ENCODE assay signal across 29 cellular contexts in the genomic region with DNA sequence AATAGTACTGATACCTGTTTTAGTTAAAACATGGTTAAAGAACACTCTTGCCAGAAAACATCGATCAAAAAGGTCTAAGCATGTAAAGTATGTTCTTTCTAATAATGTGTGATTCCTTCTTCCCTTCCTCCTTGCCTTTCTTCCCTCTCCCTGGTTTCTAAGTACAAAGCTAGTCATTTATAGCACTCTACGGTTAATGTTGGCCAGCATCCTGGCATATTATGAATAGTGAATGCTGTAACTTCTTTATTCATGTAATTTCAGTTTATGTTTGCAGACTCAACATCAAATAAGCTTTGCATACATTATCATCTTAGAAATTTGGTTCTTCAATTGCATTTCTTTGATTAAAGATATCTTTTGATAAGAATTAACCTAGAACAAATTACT. TPM values are rescaled to one million over a fixed set of nuclear protein-coding genes. Genes with fewer than 3 reads are reported as not detected.
DNase-seq lines count a peak whose midpoint lies in the region; FAIRE-seq and TF ChIP-seq lines count a peak whose summit lies in the region.
"Had no signal": no experiment of that assay in that cellular context is flagged by ENCODE, and none has a peak within 500 bp of the region (broad histone marks: within the 10 kb centered on the region; RNA-seq: fewer than 3 reads in every experiment).

No MANE protein-coding gene starts in this region.

- peak; percentile 17 for DNase-seq in CD1c-positive myeloid dendritic cell (ENCODE audit: extremely low spot score)
- peak; percentile 63 for DNase-seq in SK-MEL-5 (ENCODE audit: low read depth, low spot score)
- DNase-seq in epidermal melanocyte (ENCODE audit: insufficient read length, low spot score): peak; percentile 21
- DNase-seq in neural crest cell (ENCODE audit: low read depth, low spot score): no peak
- DNase-seq in D721Med (ENCODE audit: insufficient read length, low spot score): no peak
- no peak for DNase-seq in NCI-H748 (lab: John Stamatoyannopoulos, UW; ENCODE audit: unreplicated experiment)
- no peak for DNase-seq in activated CD4-positive, alpha-beta T cell treated with anti-CD3 and anti-CD28 coated beads for 4 hours
- no peak for DNase-seq in NCI-H1105 treated with DMSO at 0.1 percent for 48 hours (lab: John Stamatoyannopoulos, UW)
- DNase-seq: activated CD8-positive, alpha-beta memory T cell treated with anti-CD3 and anti-CD28 coated beads for 24 hours; activated gamma-delta T cell; activated T-cell treated with anti-CD3 and anti-CD28 coated beads, Interleukin-2, amount 50 U/mL, for 1 hour; BE2C; Caco-2; DMS79; heart left ventricle; KBM-7; left cardiac atrium; NCI-H1436; NCI-H2081 treated with DMSO at 0.1 percent for 48 hours; retina; stimulated activated CD4-positive, alpha-beta T cell treated with anti-CD3 and anti-CD28 coated beads, Interleukin-1b, Interleukin-23, amount 100 ng/mL, for 48 hours; T-helper 2 cell; trophoblast cell had no signal

- H3K27me3 Mint-ChIP-seq in neural crest cell (ENCODE audit: low read depth): no peaks in the 10 kb centered on the region

- no peak overlapping the region for H3K4me3 Mint-ChIP-seq in neural crest cell

- in situ Hi-C loops in SK-MEL-5 (cut with HindIII; ENCODE audit: low pct_unique_long_range_greater_than_20kb, low sequenced_read_pairs): no loop called here

- no peaks in the 10 kb centered on the region for H3K9me3 Mint-ChIP-seq in neural crest cell

- no peak for FAIRE-seq in D721Med (lab: Jason Lieb, UNC)

- TF ChIP-seq CTCF in neural crest cell (conservative IDR thresholded peaks at IDR 0.05) (no peak), D721Med (IDR thresholded peaks at IDR 0.05; ENCODE audit: insufficient read depth, missing control alignments) (no peak)

- H3K27ac Mint-ChIP-seq in neural crest cell (ENCODE audit: unreplicated experiment): peak overlapping the region; percentile 54

- peaks cover 10% of the 10 kb centered on the region for H3K4me1 Mint-ChIP-seq in neural crest cell

- H3K36me3 Mint-ChIP-seq in neural crest cell (ENCODE audit: low read depth): peaks cover 4% of the 10 kb centered on the region

RNA-seq across cellular contexts. Expression of gene P2RY12, which starts 27.1 kb away (rescaled TPM):
- not detected in 2 replicates for total RNA-seq in SK-MEL-5 (2014; rRNA removed; shearing (Covaris generic))
- polyA plus RNA-seq in SK-MEL-5 (2015; cell fraction: cytosol; rRNA removed): not detected in 2 replicates
- not detected in 2 replicates for polyA plus RNA-seq in SK-MEL-5 (2015; cell fraction: nucleus; rRNA removed)
- total RNA-seq in neural crest cell: not detected in 2 replicates
- total RNA-seq: A673, Caco-2, epithelial cell of proximal tubule, osteocyte, smooth muscle cell had no signal
- polyA plus RNA-seq: smooth muscle cell had no signal

RNA-seq across cellular contexts. Expression of gene P2RY13, which starts 28.1 kb away (rescaled TPM):
- not detected in 2 replicates for total RNA-seq in SK-MEL-5 (2014; rRNA removed; shearing (Covaris generic))
- polyA plus RNA-seq in SK-MEL-5 (2015; cell fraction: cytosol; rRNA removed): not detected in 2 replicates
- polyA plus RNA-seq in SK-MEL-5 (2015; cell fraction: nucleus; rRNA removed): not detected in 2 replicates
- not detected in 2 replicates for total RNA-seq in neural crest cell
- total RNA-seq: A673, Caco-2, epithelial cell of proximal tubule, OCI-LY7, osteocyte, smooth muscle cell had no signal
- polyA plus RNA-seq: smooth muscle cell had no signal

RNA-seq across cellular contexts. Expression of gene GPR87, which starts 40.8 kb away (rescaled TPM):
- not detected in 2 replicates for total RNA-seq in SK-MEL-5 (2014; rRNA removed; shearing (Covaris generic))
- not detected in 2 replicates for polyA plus RNA-seq in SK-MEL-5 (2015; cell fraction: cytosol; rRNA removed)
- polyA plus RNA-seq in SK-MEL-5 (2015; cell fraction: nucleus; rRNA removed): not detected in 2 replicates
- not detected in 2 replicates for total RNA-seq in neural crest cell
- total RNA-seq: A673, heart left ventricle, left cardiac atrium, mesenteric fat pad, OCI-LY7, osteocyte had no signal
- polyA plus RNA-seq: heart left ventricle had no signal

Comparison
In these comparisons a context has a peak if more than half of its experiments do, and no peak if none do; other contexts are left out.
1. DNase-seq: peak in CD1c-positive myeloid dendritic cell (single experiment), SK-MEL-5 (single experiment) and epidermal melanocyte (single experiment); none in neural crest cell (single experiment), D721Med (single experiment), NCI-H748 (single experiment), activated CD4-positive, alpha-beta T cell treated with anti-CD3 and anti-CD28 coated beads for 4 hours (0 of 2) and NCI-H1105 treated with DMSO at 0.1 percent for 48 hours (single experiment).